18 cellular contexts compared by ENCODE assay signal in genomic region chr6:164359441-164359840, GRCh38.
"Had no signal": no experiment of that assay in that cellular context is flagged by ENCODE, and none has a peak within 500 bp of the region (broad histone marks: within the 10 kb centered on the region; RNA-seq: fewer than 3 reads in every experiment).

No MANE protein-coding gene starts in this region.

- H3K4me1 ChIP-seq: esophagus squamous epithelium, gastroesophageal sphincter, heart left ventricle, left lung, lower lobe of right lung had no signal

- ATAC-seq: effector memory CD8-positive, alpha-beta T cell; esophagus mucosa; foreskin keratinocyte; gastroesophageal sphincter; heart left ventricle; left cardiac atrium; left lung; left ventricle myocardium superior; lower lobe of right lung had no signal

- H3K9me3 ChIP-seq: esophagus squamous epithelium had no signal

- H3K27ac ChIP-seq: coronary artery, epithelial cell of prostate, esophagus squamous epithelium, foreskin keratinocyte, gastroesophageal sphincter, heart left ventricle, left lung, lower lobe of right lung had no signal

- DNase-seq: effector CD8-positive, alpha-beta T cell; effector memory CD8-positive, alpha-beta T cell; endodermal cell; erythroblast; esophagus squamous epithelium; foreskin keratinocyte; heart left ventricle; hippocampal formation; left cardiac atrium; left lung; left ventricle myocardium superior; lower lobe of right lung; mesenchymal stem cell; naive B cell had no signal

- H3K36me3 ChIP-seq: esophagus squamous epithelium, gastroesophageal sphincter, heart left ventricle, left lung, lower lobe of right lung had no signal

- H3K4me3 ChIP-seq: coronary artery, esophagus squamous epithelium, gastroesophageal sphincter, heart left ventricle, left lung, lower lobe of right lung had no signal

- H3K27me3 ChIP-seq: esophagus squamous epithelium, foreskin keratinocyte, gastroesophageal sphincter, heart left ventricle, left lung had no signal
